20 cellular contexts compared by ENCODE assay signal in the genomic region with DNA sequence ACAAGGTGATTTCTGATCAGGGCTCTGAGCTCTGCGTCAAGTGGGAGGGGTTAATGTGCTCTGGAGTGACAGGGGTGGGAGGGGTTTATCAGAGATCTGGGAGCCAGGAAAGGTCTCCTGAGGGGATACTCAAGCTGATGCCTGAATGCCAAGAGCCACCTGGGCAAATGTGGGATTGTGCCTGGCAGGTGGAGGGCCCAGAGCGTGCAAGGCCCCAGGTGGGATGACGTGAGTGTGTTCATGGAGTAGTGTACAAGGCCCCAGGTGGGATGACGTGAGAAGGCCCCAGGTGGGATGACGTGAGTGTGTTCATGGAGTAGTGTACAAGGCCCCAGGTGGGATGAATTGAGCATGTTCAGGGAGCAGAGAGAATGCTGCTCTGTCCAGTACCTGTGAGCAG.
DNase-seq lines count a peak whose midpoint lies in the region; ATAC-seq lines count a peak whose summit lies in the region.
"Had no signal": no experiment of that assay in that cellular context is flagged by ENCODE, and none has a peak within 500 bp of the region (broad histone marks: within the 10 kb centered on the region; RNA-seq: fewer than 3 reads in every experiment).

No MANE protein-coding gene starts in this region.

- ATAC-seq in HG03135 (IDR thresholded peaks at IDR 0.05; ENCODE audit: unreplicated experiment) = no peak
- ATAC-seq: GM23338, HCT116 had no signal

- intact Hi-C loops in posterior vena cava (cut with DNase I) = no loop called here

- DNase-seq in NCI-H1417 (lab: John Stamatoyannopoulos, UW) (peak in 2 of 3 experiments; percentile 21 to 72), NCI-H1417 treated with DMSO at 0.1 percent for 48 hours (lab: John Stamatoyannopoulos, UW) (no peak), NCI-H187 (lab: John Stamatoyannopoulos, UW) (peak; percentile 65 to 74), NCI-H345 treated with DMSO at 0.1 percent for 48 hours (lab: John Stamatoyannopoulos, UW; ENCODE audit: unreplicated experiment) (peak; percentile 96), posterior vena cava (ENCODE audit: low spot score) (peak; percentile 67), activated gamma-delta T cell treated with Interleukin-2 at 50 U/mL for 16 hours (no peak), CD1c-positive myeloid dendritic cell (ENCODE audit: extremely low spot score) (no peak)
- DNase-seq: 8988T; Caco-2; CD4-positive, alpha-beta T cell; GF-D8; KBM-7; NCI-H146; NCI-H2081 treated with DMSO at 0.1 percent for 48 hours; NCI-H748 treated with DMSO at 0.1 percent for 48 hours; SHP77 treated with DMSO at 0.1 percent for 48 hours; SK-N-SH had no signal

Comparison
In these comparisons a context has a peak if more than half of its experiments do, and no peak if none do; other contexts are left out.
1. DNase-seq: peak in NCI-H1417 (2 of 3), NCI-H187 (2 of 2), NCI-H345 treated with DMSO at 0.1 percent for 48 hours (single experiment) and posterior vena cava (single experiment); none in NCI-H1417 treated with DMSO at 0.1 percent for 48 hours (single experiment), activated gamma-delta T cell treated with Interleukin-2 at 50 U/mL for 16 hours (single experiment) and CD1c-positive myeloid dendritic cell (single experiment).